ENCODE assay signal across 15 cellular contexts in the genomic region with DNA sequence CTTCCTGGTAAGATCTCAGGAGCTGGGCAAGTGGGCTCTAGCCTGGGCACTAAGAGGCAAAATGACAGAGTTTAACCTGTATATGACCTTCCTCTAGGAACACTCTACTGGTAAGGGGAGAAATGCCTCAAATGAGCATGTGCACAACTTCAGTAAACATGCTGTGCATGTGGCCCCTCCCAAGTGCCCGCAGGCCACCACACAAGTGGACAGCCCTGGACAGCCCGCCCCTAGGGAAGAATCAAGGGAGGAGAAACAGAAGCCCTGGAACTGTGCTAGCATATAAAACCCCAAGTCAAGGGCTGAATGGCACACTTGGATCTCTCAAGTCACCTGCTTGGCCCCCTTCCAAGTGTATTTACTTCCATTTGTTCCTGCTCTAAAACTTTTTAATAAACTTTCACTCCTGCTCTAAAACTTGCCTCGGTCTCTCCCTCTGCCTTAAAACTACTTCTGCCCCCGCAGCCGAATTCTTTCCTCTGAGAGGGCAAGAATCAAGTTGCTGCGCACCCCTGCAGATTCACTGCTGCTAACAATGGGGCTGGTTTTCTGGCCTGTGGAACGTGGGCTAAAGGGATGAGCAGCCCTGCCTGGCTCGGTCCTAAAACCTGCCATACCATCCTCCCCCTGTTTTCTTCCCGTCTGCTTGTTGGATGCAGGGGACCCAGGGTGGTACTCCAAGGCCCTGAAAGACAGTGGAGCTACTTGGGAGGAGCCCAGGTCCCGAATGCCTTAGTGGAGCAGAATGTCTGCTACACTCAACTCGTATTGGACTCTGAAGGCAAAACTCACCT.
"Had no signal": no experiment of that assay in that cellular context is flagged by ENCODE, and none has a peak within 500 bp of the region (broad histone marks: within the 10 kb centered on the region; RNA-seq: fewer than 3 reads in every experiment).

No MANE protein-coding gene starts in this region.

- H3K27ac ChIP-seq: adrenal gland, cardiac muscle cell, tibial artery had no signal

- H3K4me3 Mint-ChIP-seq: activated naive CD4-positive, alpha-beta T cell treated with anti-CD3 and anti-CD28 coated beads, Interleukin-2, amount 50 U/mL, for 24 hours; activated T-cell treated with anti-CD3 and anti-CD28 coated beads, Interleukin-2, amount 50 U/mL, for 4 hours; memory B cell; naive thymus-derived CD8-positive, alpha-beta T cell; stimulated activated effector memory CD8-positive, alpha-beta T cell treated with anti-CD3 and anti-CD28 coated beads, Interleukin-12 subunit alpha, Interleukin-12 subunit beta, amount 100 ng/mL, for 72 hours had no signal

- ATAC-seq: activated T-cell treated with anti-CD3 and anti-CD28 coated beads, Interleukin-2, amount 50 U/mL, for 4 hours; esophagus mucosa; left ventricle myocardium superior; naive thymus-derived CD8-positive, alpha-beta T cell; stimulated activated effector memory CD8-positive, alpha-beta T cell treated with anti-CD3 and anti-CD28 coated beads, Interleukin-12 subunit alpha, Interleukin-12 subunit beta, amount 100 ng/mL, for 72 hours had no signal

- H3K4me1 ChIP-seq: adrenal gland had no signal

- H3K27me3 ChIP-seq: adrenal gland, dorsolateral prefrontal cortex had no signal

- H3K27ac Mint-ChIP-seq: activated naive CD4-positive, alpha-beta T cell treated with anti-CD3 and anti-CD28 coated beads, Interleukin-2, amount 50 U/mL, for 24 hours; memory B cell; naive thymus-derived CD8-positive, alpha-beta T cell; stimulated activated effector memory CD8-positive, alpha-beta T cell treated with anti-CD3 and anti-CD28 coated beads, Interleukin-12 subunit alpha, Interleukin-12 subunit beta, amount 100 ng/mL, for 72 hours had no signal

- DNase-seq: activated CD4-positive, alpha-beta T cell treated with anti-CD3 and anti-CD28 coated beads, Interleukin-2, amount 50 U/mL, for 1 hour; activated effector memory CD4-positive, alpha-beta T cell treated with Interleukin-2 at 50 U/mL for 16 hours; activated T-cell treated with anti-CD3 and anti-CD28 coated beads, Interleukin-2, amount 50 U/mL, for 4 hours; dorsolateral prefrontal cortex; left ventricle myocardium superior; naive thymus-derived CD8-positive, alpha-beta T cell; retina; SW 1271; tibial artery had no signal

- H3K4me3 ChIP-seq: adrenal gland, cardiac muscle cell, dorsolateral prefrontal cortex, tibial artery had no signal

- H3K9me3 ChIP-seq: adrenal gland, tibial artery had no signal

- H3K9me3 Mint-ChIP-seq: activated naive CD4-positive, alpha-beta T cell treated with anti-CD3 and anti-CD28 coated beads, Interleukin-2, amount 50 U/mL, for 24 hours; activated T-cell treated with anti-CD3 and anti-CD28 coated beads, Interleukin-2, amount 50 U/mL, for 4 hours; memory B cell; naive thymus-derived CD8-positive, alpha-beta T cell; stimulated activated effector memory CD8-positive, alpha-beta T cell treated with anti-CD3 and anti-CD28 coated beads, Interleukin-12 subunit alpha, Interleukin-12 subunit beta, amount 100 ng/mL, for 72 hours had no signal

- H3K36me3 Mint-ChIP-seq: activated naive CD4-positive, alpha-beta T cell treated with anti-CD3 and anti-CD28 coated beads, Interleukin-2, amount 50 U/mL, for 24 hours; stimulated activated effector memory CD8-positive, alpha-beta T cell treated with anti-CD3 and anti-CD28 coated beads, Interleukin-12 subunit alpha, Interleukin-12 subunit beta, amount 100 ng/mL, for 72 hours had no signal

- H3K36me3 ChIP-seq: adrenal gland, cardiac muscle cell, tibial artery had no signal

- H3K4me1 Mint-ChIP-seq: memory B cell had no signal
